Comparison of ENCODE assay signal across 8 cellular contexts in the genomic region with DNA sequence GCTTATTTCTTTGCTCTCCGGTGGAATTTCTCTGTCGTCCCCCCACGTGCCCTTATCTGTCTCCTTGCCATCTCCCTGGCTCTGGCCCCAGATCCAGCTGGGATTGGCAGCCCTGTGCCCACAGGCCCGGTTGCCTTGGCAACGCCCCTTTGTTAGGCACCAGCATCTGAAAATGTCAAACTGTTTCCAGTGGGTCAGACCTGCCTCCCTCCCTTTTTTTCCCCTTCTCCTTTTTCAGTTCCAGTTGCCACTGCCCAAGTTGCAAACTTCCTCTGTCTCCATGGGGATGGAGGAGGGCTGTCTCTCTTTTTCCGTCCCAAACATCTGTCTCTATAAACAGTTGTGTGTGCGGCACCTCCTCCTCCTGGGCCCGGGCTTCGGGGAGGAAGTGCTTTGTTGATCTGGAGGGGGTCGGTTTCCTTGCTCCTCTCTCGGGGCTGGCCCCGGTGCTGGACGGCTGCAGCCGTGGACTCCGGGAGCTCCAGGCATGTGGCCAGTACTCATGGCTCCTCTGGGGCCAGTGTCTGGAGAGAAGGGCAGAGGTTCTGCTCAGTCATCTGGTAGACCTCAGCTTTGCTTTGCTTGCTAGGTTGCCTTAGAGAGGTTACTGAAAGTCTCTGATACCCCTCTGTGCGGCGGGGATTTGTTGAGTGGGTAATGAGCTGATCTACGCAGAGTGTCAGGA. TPM values are rescaled to one million over a fixed set of nuclear protein-coding genes. Genes with fewer than 3 reads are reported as not detected.
DNase-seq lines count a peak whose midpoint lies in the region; ATAC-seq and TF ChIP-seq lines count a peak whose summit lies in the region.

No MANE protein-coding gene starts in this region.

- peaks cover 18% of the 10 kb centered on the region for H3K4me1 ChIP-seq in HUES48 (ENCODE audit: control insufficient read depth, insufficient read depth, low read length)

- H3K9ac ChIP-seq in HUES48 (ENCODE audit: low read depth, low read length): no peak overlapping the region

- intact Hi-C loops in CD14-positive monocyte (cut with micrococcal nuclease): loop anchor here in 1 of 2 donors (5.0 kb wide), 2 partner anchors 32 to 38 kb away; a partner anchor contains a TSS

- H3K4me3 Mint-ChIP-seq in CD14-positive monocyte (peak overlapping the region; percentile 72 to 91), nephron (peak overlapping the region; percentile 58 to 70 (median 66))

- H3K9me3 Mint-ChIP-seq in CD14-positive monocyte (no peaks in the 10 kb centered on the region), nephron (no peaks in the 10 kb centered on the region)

- peaks cover 39% of the 10 kb centered on the region for H3K4me1 Mint-ChIP-seq in CD14-positive monocyte
- peaks cover 32% of the 10 kb centered on the region for H3K4me1 Mint-ChIP-seq in nephron

- DNase-seq in CD14-positive monocyte (ENCODE audit: low spot score) (peak; percentile 68), fibroblast of peridontal ligament (ENCODE audit: extremely low read depth) (peak; percentile 95), NCI-H774 (lab: John Stamatoyannopoulos, UW) (no peak)

- no peak for ATAC-seq in HG03378 (IDR thresholded peaks at IDR 0.05; ENCODE audit: unreplicated experiment)
- ATAC-seq in HG03097 (IDR thresholded peaks at IDR 0.05; ENCODE audit: low FRiP score, unreplicated experiment): no peak

- H3K36me3 Mint-ChIP-seq in CD14-positive monocyte (peaks cover 0 to 2% of the 10 kb centered on the region in 2 donors), nephron (ENCODE audit: low read depth) (no peaks in the 10 kb centered on the region)

- H3K9me3 ChIP-seq in HUES48 (ENCODE audit: control insufficient read depth, insufficient read depth, low read length): no peaks in the 10 kb centered on the region

- H3K4me3 ChIP-seq in HUES48 (ENCODE audit: low read depth, low read length): no peak overlapping the region

- TF ChIP-seq CTCF in CD14-positive monocyte (IDR thresholded peaks at IDR 0.05) (no peak), VCaP (conservative IDR thresholded peaks at IDR 0.05) (no peak), nephron (IDR thresholded peaks at IDR 0.05; ENCODE audit: unreplicated experiment in 3 of 3) (no peak)

- no peaks in the 10 kb centered on the region for H3K36me3 ChIP-seq in HUES48 (ENCODE audit: control insufficient read depth, insufficient read depth, low read length)

- peak overlapping the region; percentile 49 for H3K27ac ChIP-seq in HUES48 (ENCODE audit: low read depth, low read length)
- H3K27ac ChIP-seq in VCaP: peak overlapping the region; percentile 16; the same call in 1 of the 2 replicates

- peaks cover 0 to 22% (median 2%) of the 10 kb centered on the region in 3 donors for H3K27me3 Mint-ChIP-seq in CD14-positive monocyte (ENCODE audit: low read depth in 3 of 3)
- peaks cover 4% of the 10 kb centered on the region for H3K27me3 Mint-ChIP-seq in nephron (ENCODE audit: low read depth)

- no peaks in the 10 kb centered on the region for H3K27me3 ChIP-seq in HUES48 (ENCODE audit: control insufficient read depth, insufficient read depth, low read length)

- H3K27ac Mint-ChIP-seq in CD14-positive monocyte (peak overlapping the region; percentile 87 to 99 (median 96)), nephron (peak overlapping the region; percentile 97 to 98 (median 98))

RNA-seq across cellular contexts. Expression of a gene that starts 35.3 kb away (rescaled TPM):
- 100 to 1,000 TPM; 123 to 144 TPM for polyA plus RNA-seq in CD14-positive monocyte

RNA-seq across cellular contexts. Expression of a gene that starts 53.9 kb away (rescaled TPM):
- 10 to 100 TPM; 26.0 to 28.0 TPM for polyA plus RNA-seq in CD14-positive monocyte
